ENCODE assay signal across 1 cellular context in genomic region chr15:66092053-66092976, GRCh38.
TF ChIP-seq lines count a peak whose summit lies in the region.

No MANE protein-coding gene starts in this region.

TF ChIP-seq in GM23338, 12 proteins besides CTCF, POLR2A, EP300 and RAD21 (continued from another document):
- no peak for TF ChIP-seq ZNF462 (CRISPR knock-in tag; IDR thresholded peaks at IDR 0.05)
- no peak for TF ChIP-seq JUNB (IDR thresholded peaks at IDR 0.05; ENCODE audit: unreplicated experiment)
- TF ChIP-seq ETS1 (IDR thresholded peaks at IDR 0.05), result no peak
- no peak for TF ChIP-seq CREB1 (CRISPR knock-in tag; IDR thresholded peaks at IDR 0.05; ENCODE audit: low read depth)
- no peak for TF ChIP-seq STAT1 (IDR thresholded peaks at IDR 0.05; ENCODE audit: unreplicated experiment)
- no peak for TF ChIP-seq NANOG (IDR thresholded peaks at IDR 0.05; ENCODE audit: borderline replicate concordance)
- no peak for TF ChIP-seq ZNF114 (CRISPR knock-in tag; IDR thresholded peaks at IDR 0.05)
- no peak for TF ChIP-seq REST (IDR thresholded peaks at IDR 0.05; ENCODE audit: unreplicated experiment)
- TF ChIP-seq POLR2AphosphoS5 (IDR thresholded peaks at IDR 0.05; ENCODE audit: low read depth), result no peak
